Comparison of ENCODE assay signal across 1 cellular context in the genomic region with DNA sequence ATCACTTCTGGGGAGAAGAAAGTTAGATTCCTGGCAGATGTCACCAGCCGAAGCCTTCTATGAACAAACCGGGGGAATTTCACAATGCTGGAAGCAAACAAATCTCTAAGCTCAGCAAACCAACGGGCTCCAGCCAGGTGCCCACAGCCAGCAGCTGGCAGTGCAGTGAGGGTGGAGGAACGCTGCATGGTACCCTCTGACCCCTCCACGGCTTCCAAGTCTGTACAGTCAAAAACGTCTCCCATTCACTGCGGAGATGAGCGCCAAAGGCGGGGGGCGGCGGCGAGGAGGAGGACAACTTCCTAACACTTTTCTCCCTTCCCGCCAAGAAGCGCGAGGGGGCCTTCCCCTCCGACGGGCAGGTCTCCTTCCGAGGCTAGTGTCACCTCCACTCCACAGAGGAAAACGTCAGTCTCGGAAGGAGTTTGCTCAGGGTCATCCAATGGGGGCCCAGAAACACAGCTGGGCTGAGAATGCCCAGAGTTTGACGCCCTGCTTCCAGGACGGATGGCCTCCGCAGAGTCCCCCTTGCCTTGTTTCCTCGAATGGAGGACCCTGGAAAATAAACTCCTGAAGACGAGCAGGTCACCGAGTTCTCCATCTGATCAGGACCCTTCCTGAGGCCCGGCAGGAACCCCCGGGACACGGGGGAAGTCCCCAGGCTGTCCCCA.
TF ChIP-seq lines count a peak whose summit lies in the region.

No MANE protein-coding gene starts in this region.

TF ChIP-seq in K562, 482 proteins besides CTCF, POLR2A, EP300 and RAD21 (continued from another document):
- TF ChIP-seq ZNF263 (CRISPR knock-in tag; IDR thresholded peaks at IDR 0.05; ENCODE audit: borderline replicate concordance) (peak; percentile 44; the same call in 1 of the 2 replicates), MAZ (CRISPR knock-in tag; conservative IDR thresholded peaks at IDR 0.05 in 1 of 2, IDR thresholded peaks at IDR 0.05 in 1 of 2) (peak in 1 of 2 experiments; percentile 49; a peak in 1 of 4 replicates), KDM5B (IDR thresholded peaks at IDR 0.05; ENCODE audit: insufficient replicate concordance, low read depth, low read length) (peak; percentile 6)
- TF ChIP-seq, protein P1, sequence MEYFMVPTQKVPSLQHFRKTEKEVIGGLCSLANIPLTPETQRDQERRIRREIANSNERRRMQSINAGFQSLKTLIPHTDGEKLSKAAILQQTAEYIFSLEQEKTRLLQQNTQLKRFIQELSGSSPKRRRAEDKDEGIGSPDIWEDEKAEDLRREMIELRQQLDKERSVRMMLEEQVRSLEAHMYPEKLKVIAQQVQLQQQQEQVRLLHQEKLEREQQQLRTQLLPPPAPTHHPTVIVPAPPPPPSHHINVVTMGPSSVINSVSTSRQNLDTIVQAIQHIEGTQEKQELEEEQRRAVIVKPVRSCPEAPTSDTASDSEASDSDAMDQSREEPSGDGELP (CRISPR knock-in tag; IDR thresholded peaks at IDR 0.05; ENCODE audit: borderline replicate concordance) = peak; percentile 44; the same call in 1 of the 2 replicates
